In genomic region chr14:104751539-104752337, GRCh38 we compare ENCODE assay signal across 7 cellular contexts. TPM values are rescaled to one million over a fixed set of nuclear protein-coding genes. Genes with fewer than 3 reads are reported as not detected.
DNase-seq lines count a peak whose midpoint lies in the region; ATAC-seq and TF ChIP-seq lines count a peak whose summit lies in the region.

No MANE protein-coding gene starts in this region.

- intact Hi-C loops in right cardiac atrium (cut with DNase I) (no loop called here), stomach (cut with DNase I; ENCODE audit: low total_unique reads) (no loop called here)

- H3K4me3 ChIP-seq in HUES6 (ENCODE audit: low read depth, low read length) (peak overlapping the region; percentile 99), WI38 (ENCODE audit: low read depth, low read length) (peak overlapping the region; percentile 59), right cardiac atrium (ENCODE audit: low read length) (peak overlapping the region; percentile 39), stomach (peak overlapping the region; percentile 64 to 99 (median 92))

- TF ChIP-seq EP300 in stomach (IDR thresholded peaks at IDR 0.05), result no peak

- H3K27me3 ChIP-seq in HUES6 (ENCODE audit: control insufficient read depth, insufficient read depth, low read length) (no peaks in the 10 kb centered on the region), right cardiac atrium (ENCODE audit: control insufficient read depth, insufficient read depth) (no peaks in the 10 kb centered on the region), stomach (no peaks in the 10 kb centered on the region)

- DNase-seq in right cardiac atrium (peak; percentile 43 to 79 (median 73)), stomach (no peak), GF-D8 (lab: John Stamatoyannopoulos, UW) (no peak), ureter (ENCODE audit: low spot score) (no peak)

- 89% methylated on average over 79 of the region's 79 CpGs for WGBS in right cardiac atrium
- WGBS in stomach, 5 donors, result 87 to 91% (median 89%) methylated on average over 35 to 79 of the region's 79 CpGs

- H3K9me3 ChIP-seq in HUES6 (ENCODE audit: control insufficient read depth, insufficient read depth, low read depth, low read length) (peaks cover 16% of the 10 kb centered on the region), right cardiac atrium (ENCODE audit: control insufficient read depth, low read length) (no peaks in the 10 kb centered on the region), stomach (no peaks in the 10 kb centered on the region)

- peaks cover 31% of the 10 kb centered on the region for H3K4me1 ChIP-seq in HUES6 (ENCODE audit: control insufficient read depth, insufficient read depth, low read length)
- H3K4me1 ChIP-seq in right cardiac atrium (ENCODE audit: control insufficient read depth, insufficient read depth, low read length), result peaks cover 2% of the 10 kb centered on the region
- peaks cover 55 to 77% (median 69%) of the 10 kb centered on the region in 4 donors for H3K4me1 ChIP-seq in stomach

- peaks cover 19% of the 10 kb centered on the region for H3K36me3 ChIP-seq in HUES6 (ENCODE audit: control insufficient read depth, insufficient read depth, low read length)
- H3K36me3 ChIP-seq in stomach, result peaks cover 12 to 17% (median 17%) of the 10 kb centered on the region in 4 donors

- peak overlapping the region; percentile 81 for H3K9ac ChIP-seq in HUES6 (ENCODE audit: low read length)

- H3K27ac ChIP-seq in HUES6 (ENCODE audit: low read depth, low read length) (peak overlapping the region; percentile 74; the same call in 1 of the 2 replicates), right cardiac atrium (ENCODE audit: low read length) (peak overlapping the region; percentile 63), stomach (peak overlapping the region; percentile 75 to 92 (median 91))

- no peak for TF ChIP-seq POLR2A in stomach (IDR thresholded peaks at IDR 0.05)

- TF ChIP-seq CTCF in WI38 (IDR thresholded peaks at IDR 0.05; ENCODE audit: low read depth, low read length) (no peak), stomach (IDR thresholded peaks at IDR 0.05) (no peak)

- ATAC-seq in right cardiac atrium, result no peak
- ATAC-seq in GM21825 (IDR thresholded peaks at IDR 0.05; ENCODE audit: unreplicated experiment), result no peak

RNA-seq across cellular contexts. Expression of gene SIVA1, which starts 1.2 kb away (rescaled TPM):
- total RNA-seq in right cardiac atrium (10 to 100 TPM; 74.6 to 88.5 (median 85.1) TPM), stomach (100 to 1,000 TPM in 4 of 5 donors, 10 to 100 TPM in 1; 73.3 to 366 (median 252) TPM), ureter (56.5 TPM)
- polyA plus RNA-seq in right cardiac atrium (201 TPM), stomach (100 to 1,000 TPM; 200 to 247 (median 213) TPM)

RNA-seq across cellular contexts. Expression of gene ADSS1, which starts 27.7 kb away (rescaled TPM):
- total RNA-seq in right cardiac atrium (100 to 1,000 TPM; 156 to 212 (median 188) TPM), stomach (10 to 100 TPM in 1 of 5 donors, 1 to 10 TPM in 3, not detected in 1; 7.0 to 59.4 (median 7.6) TPM), ureter (11.0 TPM)
- polyA plus RNA-seq in right cardiac atrium (217 TPM), stomach (10 to 100 TPM; 12.3 to 16.7 (median 14.5) TPM)

RNA-seq across cellular contexts. Expression of gene AKT1, which starts 43.8 kb away (rescaled TPM):
- 100 to 1,000 TPM; 120 to 154 (median 126) TPM for total RNA-seq in right cardiac atrium
- 101 TPM for polyA plus RNA-seq in right cardiac atrium
- total RNA-seq in stomach, result 100 to 1,000 TPM in 4 of 5 donors, 10 to 100 TPM in 1; 85.2 to 292 (median 119) TPM
- 100 to 1,000 TPM; 100 to 123 (median 107) TPM for polyA plus RNA-seq in stomach
- total RNA-seq in ureter, result 116 TPM

RNA-seq across cellular contexts. Expression of gene ZBTB42, which starts 49.2 kb away (rescaled TPM):
- 1 to 10 TPM; 6.0 to 7.7 (median 6.6) TPM for total RNA-seq in right cardiac atrium
- polyA plus RNA-seq in right cardiac atrium, result 5.3 TPM
- total RNA-seq in stomach, result 10 to 100 TPM in 3 of 5 donors, 1 to 10 TPM in 2; 4.7 to 59.7 (median 13.2) TPM
- polyA plus RNA-seq in stomach, result 1 to 10 TPM; 4.6 to 7.9 (median 5.5) TPM
- 9.4 TPM for total RNA-seq in ureter

Comparison
In these comparisons a context has a peak if more than half of its experiments do, and no peak if none do; other contexts are left out.
1. H3K4me3 ChIP-seq: peak in every context shown above with its lines; median percentile 99 in HUES6; 92 in stomach; 59 in WI38; 39 in right cardiac atrium.
2. DNase-seq: peak in right cardiac atrium (3 of 3); none in stomach (single experiment), GF-D8 (single experiment) and ureter (single experiment).
3. Peak in every context shown above with its lines, with median percentiles within 50 percentile points of each other: H3K27ac ChIP-seq.